ENCODE assay signal across 19 cellular contexts in the genomic region with DNA sequence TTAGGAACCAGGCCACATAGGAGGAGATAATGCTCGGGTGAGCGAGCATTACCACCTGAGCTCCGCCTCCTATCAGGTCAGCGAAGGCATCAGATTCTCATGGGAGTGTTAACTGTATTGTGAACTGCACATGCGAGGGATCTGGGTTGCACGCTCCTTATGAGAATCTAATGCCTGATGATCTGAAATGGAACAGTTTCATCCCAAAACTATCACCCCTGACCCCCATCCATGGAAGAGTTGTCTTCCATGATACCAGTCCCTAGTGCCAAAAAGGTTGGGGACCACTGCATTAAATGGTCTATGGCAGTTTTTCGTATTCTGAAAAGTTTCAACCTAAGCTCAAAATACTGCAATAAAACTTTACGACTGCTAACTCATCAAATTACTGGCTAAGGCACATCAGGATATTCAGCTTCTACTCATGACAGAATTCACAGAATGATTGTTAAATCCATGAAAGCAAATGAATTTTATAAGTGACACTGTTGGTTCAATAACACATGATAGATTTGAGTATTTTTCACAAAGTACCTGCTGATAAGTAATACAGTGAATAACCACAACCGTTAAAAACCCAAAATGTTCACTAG. TPM values are rescaled to one million over a fixed set of nuclear protein-coding genes. Genes with fewer than 3 reads are reported as not detected.
"Had no signal": no experiment of that assay in that cellular context is flagged by ENCODE, and none has a peak within 500 bp of the region (broad histone marks: within the 10 kb centered on the region; RNA-seq: fewer than 3 reads in every experiment).

No MANE protein-coding gene starts in this region.

- FAIRE-seq: endothelial cell of umbilical vein had no signal

- H3K27me3 Mint-ChIP-seq: progenitor cell of endocrine pancreas had no signal

- H3K9me3 ChIP-seq: heart left ventricle, mucosa of descending colon, ovary, suprapubic skin, thyroid gland, upper lobe of left lung, uterus had no signal

- H3K36me3 Mint-ChIP-seq: naive thymus-derived CD8-positive, alpha-beta T cell had no signal

- H3K27ac ChIP-seq: coronary artery, heart left ventricle, ovary, suprapubic skin, thyroid gland, upper lobe of left lung, uterus had no signal

- H3K4me3 Mint-ChIP-seq: endodermal cell; naive thymus-derived CD8-positive, alpha-beta T cell had no signal

- H3K36me3 ChIP-seq: heart left ventricle, ovary, suprapubic skin, thyroid gland, upper lobe of left lung, uterus had no signal

- H3K4me3 ChIP-seq: coronary artery, heart left ventricle, mucosa of descending colon, ovary, smooth muscle cell, suprapubic skin, thyroid gland, upper lobe of left lung, uterus had no signal

- H3K4me2 ChIP-seq: smooth muscle cell had no signal

- H3K4me1 Mint-ChIP-seq: endodermal cell had no signal

- H3K27ac Mint-ChIP-seq: endodermal cell; naive thymus-derived CD8-positive, alpha-beta T cell; progenitor cell of endocrine pancreas had no signal

- H3K27me3 ChIP-seq: heart left ventricle, ovary, suprapubic skin, thyroid gland, upper lobe of left lung, uterus had no signal

- ATAC-seq: heart left ventricle; mucosa of descending colon; naive thymus-derived CD8-positive, alpha-beta T cell; right cardiac atrium had no signal

- DNase-seq: effector CD4-positive, alpha-beta T cell; endodermal cell; foreskin melanocyte; heart left ventricle; hippocampal formation; mucosa of descending colon; naive thymus-derived CD8-positive, alpha-beta T cell; ovary; right cardiac atrium; stimulated activated CD4-positive, alpha-beta T cell treated with anti-CD3 and anti-CD28 coated beads, Interleukin-2, amount 100 ng/mL, for 48 hours; stimulated activated naive CD4-positive, alpha-beta T cell treated with Interleukin-2 at 50 U/mL for 16 hours; thyroid gland; upper lobe of left lung; uterus had no signal

- H3K9me3 Mint-ChIP-seq: naive thymus-derived CD8-positive, alpha-beta T cell had no signal

- H3K4me1 ChIP-seq: suprapubic skin, uterus had no signal

RNA-seq across cellular contexts. Expression of a gene that starts 25.9 kb away (rescaled TPM):
- total RNA-seq: naive thymus-derived CD8-positive, alpha-beta T cell had no signal
